Comparison of ENCODE assay signal across 18 cellular contexts in genomic region chr9:4022435-4023067, GRCh38.
A peak's percentile ranks its signal among the peaks of the same experiment; 100 is the strongest.
DNase-seq lines count a peak whose midpoint lies in the region; ATAC-seq, FAIRE-seq and TF ChIP-seq lines count a peak whose summit lies in the region.
"Had no signal": no experiment of that assay in that cellular context is flagged by ENCODE, and none has a peak within 500 bp of the region (broad histone marks: within the 10 kb centered on the region; RNA-seq: fewer than 3 reads in every experiment).

No MANE protein-coding gene starts in this region.

- intact Hi-C loops in stomach (cut with DNase I; ENCODE audit: low total_unique reads) = no loop called here

- H4K8ac ChIP-seq in neuronal stem cell (ENCODE audit: low read depth, low read length) = no peak overlapping the region

- no peak overlapping the region for H2BK12ac ChIP-seq in neuronal stem cell (ENCODE audit: low read length)

- peaks cover 31% of the 10 kb centered on the region for H3K79me2 ChIP-seq in neural progenitor cell (ENCODE audit: low read depth)

- H3K27ac ChIP-seq in neural progenitor cell (no peak overlapping the region), stomach (no peak overlapping the region), neuronal stem cell (replicated peaks; ENCODE audit: low read length) (no peak overlapping the region)
- H3K27ac ChIP-seq: 22Rv1, KMS-11 had no signal

- peak; percentile 61 for FAIRE-seq in endometrium (lab: Jason Lieb, UNC)
- FAIRE-seq: H1 had no signal

- no peak overlapping the region for H2BK120ac ChIP-seq in neuronal stem cell (ENCODE audit: low read depth, low read length)

- no peaks in the 10 kb centered on the region for H3K27me3 Mint-ChIP-seq in neural progenitor cell (ENCODE audit: insufficient read depth, low read depth)
- H3K27me3 Mint-ChIP-seq: CD8-positive, alpha-beta memory T cell had no signal

- H3K36me3 ChIP-seq in neural progenitor cell (no peaks in the 10 kb centered on the region), stomach (no peaks in the 10 kb centered on the region), neuronal stem cell (replicated peaks in 1 of 2; ENCODE audit: control insufficient read depth in 2 of 2, insufficient read depth in 2 of 2, low read length in 2 of 2) (no peaks in the 10 kb centered on the region)

- H3K4me1 ChIP-seq in neural progenitor cell (peaks cover 46% of the 10 kb centered on the region), stomach (peaks cover 0 to 37% (median 12%) of the 10 kb centered on the region in 4 donors), neuronal stem cell (ENCODE audit: control insufficient read depth in 2 of 2, insufficient read depth in 1 of 2, low read depth in 1 of 2, low read length in 2 of 2) (peaks cover 10 to 15% of the 10 kb centered on the region in 2 donors)

- 46 to 59% (median 51%) methylated on average over 4 of the region's 4 CpGs for WGBS in stomach, 5 donors
- WGBS in neuronal stem cell (ENCODE audit: extremely low coverage in 2 of 2, insufficient read length in 2 of 2, insufficient replicate concordance in 1 of 2), 2 donors = no CpG with 5 or more reads among the region's 4 CpGs

- no peak overlapping the region for H3K4me3 ChIP-seq in LNCaP clone FGC (ENCODE audit: low read depth, low read length)
- no peak overlapping the region for H3K4me3 ChIP-seq in neural progenitor cell
- no peak overlapping the region for H3K4me3 ChIP-seq in stomach
- H3K4me3 ChIP-seq in neuronal stem cell (ENCODE audit: low read length in 2 of 2) = no peak overlapping the region

- H4K91ac ChIP-seq in neuronal stem cell (ENCODE audit: low read depth, low read length, poor library complexity) = no peak overlapping the region

- H3K4ac ChIP-seq in neuronal stem cell (ENCODE audit: low read length) = no peak overlapping the region

- H3K27me3 ChIP-seq in neural progenitor cell (no peaks in the 10 kb centered on the region), stomach (no peaks in the 10 kb centered on the region), neuronal stem cell (ENCODE audit: control insufficient read depth in 3 of 3, insufficient read depth in 3 of 3, low read depth in 1 of 3, low read length in 3 of 3) (no peaks in the 10 kb centered on the region)

- H2AK5ac ChIP-seq in neuronal stem cell (ENCODE audit: low read depth, low read length) = no peak overlapping the region

- no peak overlapping the region for H2BK5ac ChIP-seq in neuronal stem cell (ENCODE audit: low read length)

- H3K36me3 Mint-ChIP-seq in neural progenitor cell = peaks cover 3% of the 10 kb centered on the region
- H3K36me3 Mint-ChIP-seq: CD8-positive, alpha-beta memory T cell had no signal

- no peaks in the 10 kb centered on the region for H3K9me3 Mint-ChIP-seq in neural progenitor cell
- H3K9me3 Mint-ChIP-seq: CD8-positive, alpha-beta memory T cell had no signal

- no peak overlapping the region for H3K23ac ChIP-seq in neuronal stem cell (ENCODE audit: low read depth, low read length, poor library complexity)

- no peaks in the 10 kb centered on the region for H3F3A ChIP-seq in neural progenitor cell (ENCODE audit: low read depth)

- no peaks in the 10 kb centered on the region for H3K9me3 ChIP-seq in neural progenitor cell (ENCODE audit: low read depth)
- no peaks in the 10 kb centered on the region for H3K9me3 ChIP-seq in stomach
- H3K9me3 ChIP-seq in neuronal stem cell (replicated peaks in 1 of 2; ENCODE audit: control insufficient read depth in 2 of 2, insufficient read depth in 1 of 2, low read depth in 1 of 2, low read length in 2 of 2) = no peaks in the 10 kb centered on the region

- H3K14ac ChIP-seq in neuronal stem cell (ENCODE audit: low read length) = no peak overlapping the region

- no peaks in the 10 kb centered on the region for H4K20me1 ChIP-seq in neural progenitor cell (ENCODE audit: low read depth)

- peak overlapping the region; percentile 14 for H3K27ac Mint-ChIP-seq in neural progenitor cell
- H3K27ac Mint-ChIP-seq: CD8-positive, alpha-beta memory T cell had no signal

- H3K79me1 ChIP-seq in neuronal stem cell (ENCODE audit: low read depth, low read length) = no peaks in the 10 kb centered on the region

- no peak overlapping the region for H2BK15ac ChIP-seq in neuronal stem cell (ENCODE audit: low read length)

- H3K9ac ChIP-seq in neural progenitor cell (no peak overlapping the region), neuronal stem cell (ENCODE audit: low read depth, low read length, poor library complexity) (no peak overlapping the region)
- H3K9ac ChIP-seq: KMS-11 had no signal

- H3K18ac ChIP-seq in neuronal stem cell (ENCODE audit: low read length) = no peak overlapping the region

- TF ChIP-seq CTCF in LNCaP clone FGC (IDR thresholded peaks at IDR 0.05; ENCODE audit: control insufficient read depth, extremely low read depth, insufficient read depth) = no peak
- no peak for TF ChIP-seq CTCF in neural progenitor cell (IDR thresholded peaks at IDR 0.05)
- TF ChIP-seq CTCF in stomach (IDR thresholded peaks at IDR 0.05) = no peak

- H3K4me2 ChIP-seq in neural progenitor cell (no peak overlapping the region), neuronal stem cell (ENCODE audit: insufficient read depth, low read length, poor library complexity, severe bottlenecking) (no peak overlapping the region)
- H3K4me2 ChIP-seq: KMS-11 had no signal

- H2AFZ ChIP-seq in neural progenitor cell (replicated peaks) = no peak overlapping the region
- no peak overlapping the region for H2AFZ ChIP-seq in neuronal stem cell (ENCODE audit: low read length)

- ATAC-seq in HG03432 (IDR thresholded peaks at IDR 0.05; ENCODE audit: unreplicated experiment) = no peak
- ATAC-seq: Panc1 had no signal

- no peak overlapping the region for H3K4me3 Mint-ChIP-seq in neural progenitor cell
- H3K4me3 Mint-ChIP-seq: CD8-positive, alpha-beta memory T cell had no signal

- DNase-seq in DMS 273 (lab: John Stamatoyannopoulos, UW; ENCODE audit: unreplicated experiment) = peak; percentile 28
- DNase-seq in DMS 273 treated with DMSO at 0.1 percent for 48 hours (lab: John Stamatoyannopoulos, UW) = no peak
- peak; percentile 23 for DNase-seq in LNCaP clone FGC (ENCODE audit: low read depth)
- no peak for DNase-seq in neural progenitor cell (ENCODE audit: low spot score)
- no peak for DNase-seq in stomach
- no peak for DNase-seq in neuronal stem cell (ENCODE audit: low spot score)
- DNase-seq: CD8-positive, alpha-beta memory T cell; NCI-H1048; NCI-H1436 treated with DMSO at 0.1 percent for 48 hours; NCI-H2081 treated with DMSO at 0.1 percent for 48 hours; NCI-H446 treated with DMSO at 0.1 percent for 48 hours; NCI-H82 had no signal

- peaks cover 34% of the 10 kb centered on the region for H3K4me1 Mint-ChIP-seq in neural progenitor cell
- H3K4me1 Mint-ChIP-seq: CD8-positive, alpha-beta memory T cell had no signal

- no peak for TF ChIP-seq POLR2A in stomach (IDR thresholded peaks at IDR 0.05)

- no peak for TF ChIP-seq EP300 in stomach (IDR thresholded peaks at IDR 0.05)

Comparison
In these comparisons a context has a peak if more than half of its experiments do, and no peak if none do; other contexts are left out.
1. DNase-seq: peak in DMS 273 (single experiment) and LNCaP clone FGC (single experiment); none in DMS 273 treated with DMSO at 0.1 percent for 48 hours (single experiment), neural progenitor cell (single experiment), stomach (single experiment) and neuronal stem cell (single experiment).